8 cellular contexts compared by ENCODE assay signal in the genomic region with DNA sequence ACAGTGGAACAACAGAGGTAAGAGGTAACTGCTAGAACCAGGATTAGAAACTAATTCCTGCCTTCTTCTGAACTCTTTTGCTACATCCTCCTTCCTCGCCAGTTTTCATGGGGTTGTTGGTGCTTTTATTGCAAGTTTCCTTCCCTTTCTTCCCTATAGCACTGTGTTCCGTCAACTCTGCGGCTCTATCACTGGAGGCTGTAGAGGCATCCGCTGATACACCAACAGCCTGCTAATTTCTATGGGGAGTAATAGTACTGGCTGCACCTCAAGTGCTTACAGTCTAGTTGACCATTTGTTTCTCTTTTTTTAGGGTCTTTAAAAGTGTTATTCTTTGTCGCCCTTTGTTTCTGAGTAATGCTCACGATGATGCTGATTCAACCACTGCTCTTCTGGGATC. TPM values are rescaled to one million over a fixed set of nuclear protein-coding genes. Genes with fewer than 3 reads are reported as not detected.
DNase-seq lines count a peak whose midpoint lies in the region; TF ChIP-seq lines count a peak whose summit lies in the region.

No MANE protein-coding gene starts in this region.

- intact Hi-C loops in breast epithelium (cut with DNase I; ENCODE audit: low total_unique reads): no loop called here

- no peaks in the 10 kb centered on the region for H3F3A ChIP-seq in MM.1S (ENCODE audit: insufficient read depth, low read length)

- TF ChIP-seq CTCF in MM.1S (IDR thresholded peaks at IDR 0.05; ENCODE audit: low read length) (no peak), breast epithelium (IDR thresholded peaks at IDR 0.05) (no peak)

- DNase-seq in SIG-M5 treated with dmso at 0.1 percent for 504 hours (lab: John Stamatoyannopoulos, UW; ENCODE audit: unreplicated experiment): peak; percentile 51
- no peak for DNase-seq in SIG-M5 (lab: John Stamatoyannopoulos, UW)
- DNase-seq in MM.1S: no peak
- DNase-seq in breast epithelium (ENCODE audit: low spot score in 2 of 2): no peak
- no peak for DNase-seq in central memory CD4-positive, alpha-beta T cell
- DNase-seq in NCI-H2171 treated with DMSO at 0.1 percent for 48 hours (lab: John Stamatoyannopoulos, UW): no peak
- DNase-seq in effector CD4-positive, alpha-beta T cell: no peak

- peaks cover 40% of the 10 kb centered on the region for H3K79me2 ChIP-seq in MM.1S (ENCODE audit: low read length)

- no peak for TF ChIP-seq POLR2A in breast epithelium (IDR thresholded peaks at IDR 0.05)

- H2AFZ ChIP-seq in MM.1S (ENCODE audit: low read length): peak overlapping the region; percentile 81

- H3K9me2 ChIP-seq in MM.1S (replicated peaks; ENCODE audit: insufficient read depth, low read length): no peaks in the 10 kb centered on the region

- H4K20me1 ChIP-seq in MM.1S (ENCODE audit: insufficient read depth, low read length): no peaks in the 10 kb centered on the region

- H3K36me3 ChIP-seq in MM.1S (replicated peaks; ENCODE audit: insufficient read depth, low read length): no peaks in the 10 kb centered on the region
- no peaks in the 10 kb centered on the region for H3K36me3 ChIP-seq in breast epithelium
- peaks cover 0 to 3% of the 10 kb centered on the region in 2 donors for H3K36me3 ChIP-seq in mucosa of rectum (ENCODE audit: control insufficient read depth in 2 of 2, insufficient read depth in 2 of 2, low read length in 2 of 2)

- H3K9ac ChIP-seq in MM.1S (ENCODE audit: low read length): peak overlapping the region; percentile 63
- H3K9ac ChIP-seq in mucosa of rectum (ENCODE audit: low read depth in 1 of 2, low read length in 2 of 2): peak overlapping the region; percentile 44 to 80

- H3K4me2 ChIP-seq in MM.1S (ENCODE audit: low read depth, low read length): peak overlapping the region; percentile 81

- H3K27ac ChIP-seq in MM.1S (ENCODE audit: low read length): no peak overlapping the region
- H3K27ac ChIP-seq in breast epithelium: no peak overlapping the region
- H3K27ac ChIP-seq in mucosa of rectum (ENCODE audit: low read depth in 2 of 2, low read length in 2 of 2): no peak overlapping the region

- no peaks in the 10 kb centered on the region for H3K9me3 ChIP-seq in MM.1S (replicated peaks; ENCODE audit: insufficient read depth, low read length)
- no peaks in the 10 kb centered on the region for H3K9me3 ChIP-seq in breast epithelium
- no peaks in the 10 kb centered on the region for H3K9me3 ChIP-seq in mucosa of rectum (ENCODE audit: control insufficient read depth in 2 of 2, low read length in 2 of 2)

- no peaks in the 10 kb centered on the region for H3K27me3 ChIP-seq in MM.1S (replicated peaks; ENCODE audit: insufficient read depth, low read length)
- H3K27me3 ChIP-seq in breast epithelium: no peaks in the 10 kb centered on the region
- H3K27me3 ChIP-seq in mucosa of rectum (ENCODE audit: control insufficient read depth in 2 of 2, insufficient read depth in 2 of 2, low read length in 2 of 2): no peaks in the 10 kb centered on the region

- H3K4me3 ChIP-seq in MM.1S (ENCODE audit: low read length) (peak overlapping the region; percentile 76), breast epithelium (peak overlapping the region; percentile 76 to 83 (median 82)), mucosa of rectum (ENCODE audit: low read length in 2 of 2) (peak overlapping the region; percentile 96)

- H3K4me1 ChIP-seq in MM.1S (ENCODE audit: low read length): peaks cover 13% of the 10 kb centered on the region; the same call in 1 of the 2 replicates
- peaks cover 0 to 7% of the 10 kb centered on the region in 2 donors for H3K4me1 ChIP-seq in breast epithelium
- peaks cover 11 to 12% of the 10 kb centered on the region in 2 donors for H3K4me1 ChIP-seq in mucosa of rectum (ENCODE audit: control insufficient read depth in 2 of 2, insufficient read depth in 2 of 2, low read length in 2 of 2)

RNA-seq across cellular contexts. Expression of gene MIS18A, which starts 0.8 kb away (rescaled TPM):
- 10 to 100 TPM in 1 of 3 donors, 1 to 10 TPM in 2; 4.2 to 10.8 (median 7.2) TPM for total RNA-seq in breast epithelium

RNA-seq across cellular contexts. Expression of gene MRAP, which starts 20.6 kb away (rescaled TPM):
- 10 to 100 TPM in 1 of 3 donors, 1 to 10 TPM in 2; 5.1 to 23.4 (median 8.8) TPM for total RNA-seq in breast epithelium
